Comparison of ENCODE assay signal across 19 cellular contexts in genomic region chrX:54810532-54810931, GRCh38. TPM values are rescaled to one million over a fixed set of nuclear protein-coding genes. Genes with fewer than 3 reads are reported as not detected.
DNase-seq lines count a peak whose midpoint lies in the region; ATAC-seq and TF ChIP-seq lines count a peak whose summit lies in the region.
"Had no signal": no experiment of that assay in that cellular context is flagged by ENCODE, and none has a peak within 500 bp of the region (broad histone marks: within the 10 kb centered on the region; RNA-seq: fewer than 3 reads in every experiment).

No MANE protein-coding gene starts in this region.

- peaks cover 8% of the 10 kb centered on the region for H3K27me3 Mint-ChIP-seq in activated naive CD8-positive, alpha-beta T cell treated with anti-CD3 and anti-CD28 coated beads, Interleukin-2, amount 10 ng/mL, durations not matched to agents 7 days and 5 days
- H3K27me3 Mint-ChIP-seq in activated naive CD8-positive, alpha-beta T cell treated with anti-CD3 and anti-CD28 coated beads for 36 hours, result no peaks in the 10 kb centered on the region
- peaks cover 7% of the 10 kb centered on the region for H3K27me3 Mint-ChIP-seq in activated T-helper 1 cell treated with anti-CD3 and anti-CD28 coated beads, Interleukin-12 subunit alpha, Interleukin-12 subunit beta, Interleukin-2, Interleukin-4 antibody, amounts not matched to agents 30 ng/mL and 10 ng/mL and 1 ng/mL, durations not matched to agents 14 hours and 24 hours and 36 hours (ENCODE audit: insufficient read depth)
- H3K27me3 Mint-ChIP-seq: stimulated activated naive CD8-positive, alpha-beta T cell treated with anti-CD3 and anti-CD28 coated beads, Interleukin-15, Interleukin-2, amounts not matched to agents 100 ng/mL and 50 ng/mL, for 24 hours had no signal

- intact Hi-C loops in activated T-helper 1 cell treated with anti-CD3 and anti-CD28 coated beads, Interleukin-12 subunit alpha, Interleukin-12 subunit beta, Interleukin-2, Interleukin-4 antibody, amounts not matched to agents 30 ng/mL and 10 ng/mL and 1 ng/mL, durations not matched to agents 14 hours and 24 hours and 36 hours (cut with micrococcal nuclease), result no loop called here
- intact Hi-C loops in vagina (cut with DNase I), result no loop called here

- POLR2A ChIA-PET in activated naive CD8-positive, alpha-beta T cell treated with anti-CD3 and anti-CD28 coated beads, Interleukin-2, amount 10 ng/mL, durations not matched to agents 7 days and 5 days (lab: Charles Lee), result no interaction called here

- H3K36me3 ChIP-seq in vagina, result peaks cover 0 to 45% of the 10 kb centered on the region in 2 donors

- H3K9me3 Mint-ChIP-seq in activated naive CD8-positive, alpha-beta T cell treated with anti-CD3 and anti-CD28 coated beads, Interleukin-2, amount 10 ng/mL, durations not matched to agents 7 days and 5 days, result no peaks in the 10 kb centered on the region
- H3K9me3 Mint-ChIP-seq in activated naive CD8-positive, alpha-beta T cell treated with anti-CD3 and anti-CD28 coated beads for 36 hours, result no peaks in the 10 kb centered on the region
- no peaks in the 10 kb centered on the region for H3K9me3 Mint-ChIP-seq in activated T-helper 1 cell treated with anti-CD3 and anti-CD28 coated beads, Interleukin-12 subunit alpha, Interleukin-12 subunit beta, Interleukin-2, Interleukin-4 antibody, amounts not matched to agents 30 ng/mL and 10 ng/mL and 1 ng/mL, durations not matched to agents 14 hours and 24 hours and 36 hours
- H3K9me3 Mint-ChIP-seq: stimulated activated naive CD8-positive, alpha-beta T cell treated with anti-CD3 and anti-CD28 coated beads, Interleukin-15, Interleukin-2, amounts not matched to agents 100 ng/mL and 50 ng/mL, for 24 hours had no signal

- no peak overlapping the region for H3K27ac Mint-ChIP-seq in activated naive CD8-positive, alpha-beta T cell treated with anti-CD3 and anti-CD28 coated beads, Interleukin-2, amount 10 ng/mL, durations not matched to agents 7 days and 5 days
- no peak overlapping the region for H3K27ac Mint-ChIP-seq in activated naive CD8-positive, alpha-beta T cell treated with anti-CD3 and anti-CD28 coated beads for 36 hours
- H3K27ac Mint-ChIP-seq in activated T-helper 1 cell treated with anti-CD3 and anti-CD28 coated beads, Interleukin-12 subunit alpha, Interleukin-12 subunit beta, Interleukin-2, Interleukin-4 antibody, amounts not matched to agents 30 ng/mL and 10 ng/mL and 1 ng/mL, durations not matched to agents 14 hours and 24 hours and 36 hours, result no peak overlapping the region
- H3K27ac Mint-ChIP-seq: stimulated activated naive CD8-positive, alpha-beta T cell treated with anti-CD3 and anti-CD28 coated beads, Interleukin-15, Interleukin-2, amounts not matched to agents 100 ng/mL and 50 ng/mL, for 24 hours had no signal

- no peak overlapping the region for H3K27ac ChIP-seq in vagina

- TF ChIP-seq CTCF in fibroblast of villous mesenchyme (IDR thresholded peaks at IDR 0.05; ENCODE audit: insufficient read depth, low read depth, low read length), result no peak
- TF ChIP-seq CTCF in vagina (IDR thresholded peaks at IDR 0.05), result no peak

- DNase-seq in activated naive CD8-positive, alpha-beta T cell treated with anti-CD3 and anti-CD28 coated beads, Interleukin-2, amount 10 ng/mL, durations not matched to agents 7 days and 5 days, result no peak
- no peak for DNase-seq in activated naive CD8-positive, alpha-beta T cell treated with anti-CD3 and anti-CD28 coated beads for 36 hours
- no peak for DNase-seq in activated T-helper 1 cell treated with anti-CD3 and anti-CD28 coated beads, Interleukin-12 subunit alpha, Interleukin-12 subunit beta, Interleukin-2, Interleukin-4 antibody, amounts not matched to agents 30 ng/mL and 10 ng/mL and 1 ng/mL, durations not matched to agents 14 hours and 24 hours and 36 hours (ENCODE audit: low spot score)
- DNase-seq in fibroblast of villous mesenchyme (ENCODE audit: low read depth) (no peak), vagina (ENCODE audit: extremely low spot score in 2 of 2) (peak; percentile 54 to 92), AG08396 (ENCODE audit: low spot score) (no peak), NOMO-1 treated with dmso at 0.1 percent for 144 hours (lab: John Stamatoyannopoulos, UW; ENCODE audit: unreplicated experiment) (no peak)
- DNase-seq in stimulated activated CD4-positive, alpha-beta T cell treated with anti-CD3 and anti-CD28 coated beads, Interleukin-2, amount 100 ng/mL, for 24 hours, result no peak
- DNase-seq: activated CD4-positive, CD25-positive, alpha-beta regulatory T cell treated with anti-CD3 and anti-CD28 coated beads, Interleukin-2, amount 50 U/mL, for 72 hours; activated naive CD4-positive, alpha-beta T cell treated with anti-CD3 and anti-CD28 coated beads, Interleukin-2, amount 50 U/mL, for 16 hours; effector memory CD4-positive, alpha-beta T cell; NCI-H1105 treated with DMSO at 0.1 percent for 48 hours; posterior cingulate gyrus; SHP77 had no signal

- no peak for TF ChIP-seq POLR2A in vagina (IDR thresholded peaks at IDR 0.05)

- H3K4me3 Mint-ChIP-seq in activated naive CD8-positive, alpha-beta T cell treated with anti-CD3 and anti-CD28 coated beads, Interleukin-2, amount 10 ng/mL, durations not matched to agents 7 days and 5 days, result peak overlapping the region; percentile 94
- no peak overlapping the region for H3K4me3 Mint-ChIP-seq in activated naive CD8-positive, alpha-beta T cell treated with anti-CD3 and anti-CD28 coated beads for 36 hours
- H3K4me3 Mint-ChIP-seq in activated T-helper 1 cell treated with anti-CD3 and anti-CD28 coated beads, Interleukin-12 subunit alpha, Interleukin-12 subunit beta, Interleukin-2, Interleukin-4 antibody, amounts not matched to agents 30 ng/mL and 10 ng/mL and 1 ng/mL, durations not matched to agents 14 hours and 24 hours and 36 hours, result peak overlapping the region; percentile 57
- H3K4me3 Mint-ChIP-seq: stimulated activated naive CD8-positive, alpha-beta T cell treated with anti-CD3 and anti-CD28 coated beads, Interleukin-15, Interleukin-2, amounts not matched to agents 100 ng/mL and 50 ng/mL, for 24 hours had no signal

- peaks cover 10% of the 10 kb centered on the region for H3K36me3 Mint-ChIP-seq in activated naive CD8-positive, alpha-beta T cell treated with anti-CD3 and anti-CD28 coated beads, Interleukin-2, amount 10 ng/mL, durations not matched to agents 7 days and 5 days
- peaks cover 4% of the 10 kb centered on the region for H3K36me3 Mint-ChIP-seq in activated naive CD8-positive, alpha-beta T cell treated with anti-CD3 and anti-CD28 coated beads for 36 hours
- H3K36me3 Mint-ChIP-seq in activated T-helper 1 cell treated with anti-CD3 and anti-CD28 coated beads, Interleukin-12 subunit alpha, Interleukin-12 subunit beta, Interleukin-2, Interleukin-4 antibody, amounts not matched to agents 30 ng/mL and 10 ng/mL and 1 ng/mL, durations not matched to agents 14 hours and 24 hours and 36 hours (ENCODE audit: low read depth), result peaks cover 16% of the 10 kb centered on the region

- H3K27me3 ChIP-seq in vagina, result no peaks in the 10 kb centered on the region

- H3K4me1 ChIP-seq in vagina, result peaks cover 17% of the 10 kb centered on the region

- no peak for ATAC-seq in activated naive CD8-positive, alpha-beta T cell treated with anti-CD3 and anti-CD28 coated beads, Interleukin-2, amount 10 ng/mL, durations not matched to agents 7 days and 5 days (ENCODE audit: low read depth)
- ATAC-seq: GM12878 had no signal

- peaks cover 14% of the 10 kb centered on the region for H3K4me1 Mint-ChIP-seq in activated naive CD8-positive, alpha-beta T cell treated with anti-CD3 and anti-CD28 coated beads, Interleukin-2, amount 10 ng/mL, durations not matched to agents 7 days and 5 days
- H3K4me1 Mint-ChIP-seq in activated naive CD8-positive, alpha-beta T cell treated with anti-CD3 and anti-CD28 coated beads for 36 hours, result peaks cover 2% of the 10 kb centered on the region
- peaks cover 17% of the 10 kb centered on the region for H3K4me1 Mint-ChIP-seq in activated T-helper 1 cell treated with anti-CD3 and anti-CD28 coated beads, Interleukin-12 subunit alpha, Interleukin-12 subunit beta, Interleukin-2, Interleukin-4 antibody, amounts not matched to agents 30 ng/mL and 10 ng/mL and 1 ng/mL, durations not matched to agents 14 hours and 24 hours and 36 hours (ENCODE audit: low read depth)

- no peaks in the 10 kb centered on the region for H3K9me3 ChIP-seq in vagina

- H3K4me3 ChIP-seq in fibroblast of villous mesenchyme (ENCODE audit: low read depth, low read length), result peak overlapping the region; percentile 85
- no peak overlapping the region for H3K4me3 ChIP-seq in vagina

RNA-seq across cellular contexts. Expression of gene MAGED2, which starts 3.0 kb away (rescaled TPM):
- total RNA-seq in activated naive CD8-positive, alpha-beta T cell treated with anti-CD3 and anti-CD28 coated beads, Interleukin-2, amount 10 ng/mL, durations not matched to agents 7 days and 5 days, result 10 to 100 TPM; 76.6 to 77.3 TPM
- total RNA-seq in activated naive CD8-positive, alpha-beta T cell treated with anti-CD3 and anti-CD28 coated beads for 36 hours, result 10 to 100 TPM; 29.9 to 32.9 TPM
- 25.7 and 31.2 TPM in 2 replicates for total RNA-seq in activated T-helper 1 cell treated with anti-CD3 and anti-CD28 coated beads, Interleukin-12 subunit alpha, Interleukin-12 subunit beta, Interleukin-2, Interleukin-4 antibody, amounts not matched to agents 30 ng/mL and 10 ng/mL and 1 ng/mL, durations not matched to agents 14 hours and 24 hours and 36 hours
- total RNA-seq in fibroblast of villous mesenchyme (235 and 242 TPM in 2 replicates), vagina (116 TPM)

RNA-seq across cellular contexts. Expression of gene ITIH6, which starts 12.5 kb away (rescaled TPM):
- not detected for total RNA-seq in activated naive CD8-positive, alpha-beta T cell treated with anti-CD3 and anti-CD28 coated beads, Interleukin-2, amount 10 ng/mL, durations not matched to agents 7 days and 5 days
- not detected for total RNA-seq in activated naive CD8-positive, alpha-beta T cell treated with anti-CD3 and anti-CD28 coated beads for 36 hours
- total RNA-seq in activated T-helper 1 cell treated with anti-CD3 and anti-CD28 coated beads, Interleukin-12 subunit alpha, Interleukin-12 subunit beta, Interleukin-2, Interleukin-4 antibody, amounts not matched to agents 30 ng/mL and 10 ng/mL and 1 ng/mL, durations not matched to agents 14 hours and 24 hours and 36 hours, result not detected in 2 replicates
- total RNA-seq in fibroblast of villous mesenchyme, result not detected in 2 replicates
- total RNA-seq in vagina, result not detected
- total RNA-seq: cardiac septum; G401; GM12878; T-helper 2 cell treated with Interferon-gamma antibody and Interleukin-4, amounts not matched to agents 100 ng/mL and 5 ng/mL, for 36 hours had no signal

Comparison
In these comparisons a context has a peak if more than half of its experiments do, and no peak if none do; other contexts are left out.
1. DNase-seq: peak in vagina (2 of 2); none in activated naive CD8-positive, alpha-beta T cell treated with anti-CD3 and anti-CD28 coated beads, Interleukin-2, amount 10 ng/mL, durations not matched to agents 7 days and 5 days (single experiment), activated naive CD8-positive, alpha-beta T cell treated with anti-CD3 and anti-CD28 coated beads for 36 hours (single experiment), activated T-helper 1 cell treated with anti-CD3 and anti-CD28 coated beads, Interleukin-12 subunit alpha, Interleukin-12 subunit beta, Interleukin-2, Interleukin-4 antibody, amounts not matched to agents 30 ng/mL and 10 ng/mL and 1 ng/mL, durations not matched to agents 14 hours and 24 hours and 36 hours (single experiment), fibroblast of villous mesenchyme (single experiment), AG08396 (single experiment), NOMO-1 treated with dmso at 0.1 percent for 144 hours (single experiment) and stimulated activated CD4-positive, alpha-beta T cell treated with anti-CD3 and anti-CD28 coated beads, Interleukin-2, amount 100 ng/mL, for 24 hours (0 of 2).